In genomic region chr2:136116111-136116812, GRCh38 we compare ENCODE assay signal across 8 cellular contexts. TPM values are rescaled to one million over a fixed set of nuclear protein-coding genes. Genes with fewer than 3 reads are reported as not detected.
DNase-seq lines count a peak whose midpoint lies in the region; ATAC-seq and TF ChIP-seq lines count a peak whose summit lies in the region.

No MANE protein-coding gene starts in this region.

- no peaks in the 10 kb centered on the region for H3K9me3 ChIP-seq in HCT116 (ENCODE audit: control insufficient read depth in 1 of 2, insufficient read depth in 1 of 2, low read depth in 1 of 2, low read length in 2 of 2)

- CTCF ChIA-PET in HCT116 (lab: Charles Lee): no interaction called here

- no peaks in the 10 kb centered on the region for H3K79me2 ChIP-seq in HCT116 (ENCODE audit: insufficient read depth, low read length)

- intact Hi-C loops in HCT116 (cut with micrococcal nuclease): loop anchor here (10.0 kb wide), 1 partner anchor 201 kb away; no protein-coding TSS in a partner anchor
- intact Hi-C loops in left ventricle myocardium superior (cut with micrococcal nuclease): no loop called here

- no peak for TF ChIP-seq POLR2A in HCT116 (IDR thresholded peaks at IDR 0.05; ENCODE audit: borderline replicate concordance, extremely low read depth, insufficient read depth, insufficient read length)

- RAD21 ChIA-PET in HCT116 (lab: Charles Lee; ENCODE audit: low non-redundant PET in 1 of 2, low total read pairs in 2 of 2, uncharacterized antibody in 2 of 2, unreplicated experiment in 2 of 2): no interaction called here

- POLR2A ChIA-PET in HCT116 (lab: Charles Lee): interaction anchor here (1.0 kb wide), 1 partner anchor 9 kb away, joined by 3 read pairs; no protein-coding TSS in a partner anchor

- peak; percentile 35 for DNase-seq in COLO668 (lab: John Stamatoyannopoulos, UW; ENCODE audit: unreplicated experiment)
- DNase-seq in HCT116 (ENCODE audit: low read depth, low spot score): no peak
- peak; percentile 82 for DNase-seq in NK-92 treated with Interleukin-12 subunit alpha and Interleukin-12 subunit beta, amount 100 ng/mL, for 24 hours (lab: John Stamatoyannopoulos, UW)
- peak; percentile 53 for DNase-seq in activated T-helper 9 cell treated with anti-CD3 and anti-CD28 coated beads, Interleukin-2, amount 50 U/mL, for 16 hours (ENCODE audit: low read depth)
- peak; percentile 76 for DNase-seq in left ventricle myocardium superior
- no peak for DNase-seq in NCI-H2081 treated with DMSO at 0.1 percent for 48 hours (lab: John Stamatoyannopoulos, UW)
- DNase-seq in 8988T: no peak

- H3K9me2 ChIP-seq in HCT116 (ENCODE audit: insufficient read depth): no peaks in the 10 kb centered on the region

- no peak for TF ChIP-seq RAD21 in HCT116 (IDR thresholded peaks at IDR 0.05; ENCODE audit: low read depth)

- peaks cover 11 to 28% of the 10 kb centered on the region in 2 experiments; a peak in 3 of 4 replicates for H3K4me1 ChIP-seq in HCT116 (ENCODE audit: control insufficient read depth in 1 of 2, insufficient read depth in 2 of 2, low read length in 2 of 2)

- TF ChIP-seq CTCF in HCT116 (IDR thresholded peaks at IDR 0.05 in 2 of 3, conservative IDR thresholded peaks at IDR 0.05 in 1 of 3; ENCODE audit: borderline replicate concordance in 1 of 3, insufficient read depth in 1 of 3, low read depth in 2 of 3, low read length in 2 of 3): no peak

- H3K4me3 ChIP-seq in HCT116 (replicated peaks in 1 of 2; ENCODE audit: low read depth in 1 of 2, low read length in 2 of 2) (peak overlapping the region; percentile 44 to 59), skin epidermis (peak overlapping the region; percentile 46 to 69 (median 59))

- peak overlapping the region; percentile 90 for H3K4me2 ChIP-seq in HCT116 (ENCODE audit: low read length)

- peaks cover 66% of the 10 kb centered on the region for H3K27me3 ChIP-seq in HCT116 (ENCODE audit: insufficient read depth, low read length)

- no peaks in the 10 kb centered on the region for H4K20me1 ChIP-seq in HCT116 (ENCODE audit: insufficient read depth)

- no peak overlapping the region for H3K9ac ChIP-seq in HCT116 (ENCODE audit: low read length)

- no TSS peak for BruUV-seq in HCT116 (replicated peaks; lab: Mats Ljungman, UMichigan)

- H2AFZ ChIP-seq in HCT116 (ENCODE audit: low read depth, low read length, poor library complexity, severe bottlenecking): peak overlapping the region; percentile 64

- H3K27ac ChIP-seq in HCT116 (ENCODE audit: low read depth, low read length) (no peak overlapping the region; the same call in 1 of the 2 replicates), skin epidermis (peak overlapping the region; percentile 12 to 93 (median 77))

- H3K36me3 ChIP-seq in HCT116 (ENCODE audit: control insufficient read depth in 1 of 2, insufficient read depth in 2 of 2, low read length in 2 of 2): no peaks in the 10 kb centered on the region

- peak; percentile 18 for ATAC-seq in HCT116
- ATAC-seq in left ventricle myocardium superior: peak; percentile 38

TF ChIP-seq in HCT116, 20 proteins besides CTCF, POLR2A, EP300 and RAD21:
- TF ChIP-seq EZH2phosphoT487 (IDR thresholded peaks at IDR 0.05; ENCODE audit: borderline replicate concordance) (0 out of 2 replicates have a peak, but pooled peaks have one; percentile 91), ZBTB33 (IDR thresholded peaks at IDR 0.05; ENCODE audit: extremely low read depth, insufficient replicate concordance, low read length) (no peak)

RNA-seq across cellular contexts. Expression of gene CXCR4, which starts 1.7 kb away (rescaled TPM):
- total RNA-seq in HCT116 (2021; ENCODE audit: unreplicated experiment): 1.3 TPM
- polyA plus RNA-seq in HCT116 (2012): 0.91 and 2.8 TPM in 2 replicates
- 3.6 TPM for total RNA-seq in left ventricle myocardium superior

Comparison
In these comparisons a context has a peak if more than half of its experiments do, and no peak if none do; other contexts are left out.
1. DNase-seq: peak in COLO668 (single experiment), NK-92 treated with Interleukin-12 subunit alpha and Interleukin-12 subunit beta, amount 100 ng/mL, for 24 hours (single experiment), activated T-helper 9 cell treated with anti-CD3 and anti-CD28 coated beads, Interleukin-2, amount 50 U/mL, for 16 hours (single experiment) and left ventricle myocardium superior (single experiment); none in HCT116 (single experiment), NCI-H2081 treated with DMSO at 0.1 percent for 48 hours (single experiment) and 8988T (single experiment).